Comparison of ENCODE assay signal across 8 cellular contexts in genomic region chr16:15811778-15812750, GRCh38. TPM values are rescaled to one million over a fixed set of nuclear protein-coding genes. Genes with fewer than 3 reads are reported as not detected.
DNase-seq lines count a peak whose midpoint lies in the region; ATAC-seq, FAIRE-seq and TF ChIP-seq lines count a peak whose summit lies in the region.

No MANE protein-coding gene starts in this region.

- FAIRE-seq in K562 (lab: Jason Lieb, UNC), result peak; percentile 15
- FAIRE-seq in GM12891 (lab: Jason Lieb, UNC), result no peak

- CTCF ChIA-PET in K562 (lab: Yijun Ruan, JAX; ENCODE audit: low intra/inter-chr PET ratio), result no interaction called here
- CTCF ChIA-PET in activated CD8-positive, alpha-beta T cell treated with anti-CD3 and anti-CD28 coated beads for 36 hours (lab: Charles Lee), result interaction anchor here (2.5 kb wide), 1 partner anchor 9 kb away, joined by 11 read pairs; no protein-coding TSS in a partner anchor

- H3K27me3 Mint-ChIP-seq in stimulated activated naive CD8-positive, alpha-beta T cell treated with anti-CD3 and anti-CD28 coated beads, Interleukin-15, amount 100 ng/mL, for 72 hours, result peaks cover 36% of the 10 kb centered on the region
- peaks cover 5% of the 10 kb centered on the region for H3K27me3 Mint-ChIP-seq in activated CD8-positive, alpha-beta T cell treated with anti-CD3 and anti-CD28 coated beads for 36 hours

- H4K5ac ChIP-seq in mesendoderm (ENCODE audit: low read length), result no peak overlapping the region

- H3K9me3 Mint-ChIP-seq in stimulated activated naive CD8-positive, alpha-beta T cell treated with anti-CD3 and anti-CD28 coated beads, Interleukin-15, amount 100 ng/mL, for 72 hours, result peaks cover 8 to 21% of the 10 kb centered on the region in 2 donors
- H3K9me3 Mint-ChIP-seq in activated CD8-positive, alpha-beta T cell treated with anti-CD3 and anti-CD28 coated beads for 36 hours, result peaks cover 17% of the 10 kb centered on the region

- H3K4me3 ChIP-seq in K562 (no peak overlapping the region), mesendoderm (ENCODE audit: low read length) (no peak overlapping the region)

- TF ChIP-seq POLR2A in K562 (conservative IDR thresholded peaks at IDR 0.05) (no peak), GM12891 (IDR thresholded peaks at IDR 0.05; ENCODE audit: low read depth, low read length) (no peak)

- 2% methylated on average over 13 of the region's 13 CpGs for WGBS in K562 (ENCODE audit: insufficient coverage, low coverage, missing lambda C conversion rate)
- no CpG with 5 or more reads among the region's 13 CpGs for WGBS in mesendoderm (ENCODE audit: extremely low coverage, insufficient coverage, low lambda C conversion rate)

- no peaks in the 10 kb centered on the region for H3K36me3 Mint-ChIP-seq in activated CD8-positive, alpha-beta T cell treated with anti-CD3 and anti-CD28 coated beads for 36 hours (ENCODE audit: low read depth)

- H2BK120ac ChIP-seq in mesendoderm (ENCODE audit: low read depth, low read length), result no peak overlapping the region

- no peak overlapping the region for H4K8ac ChIP-seq in mesendoderm (ENCODE audit: low read depth, low read length)

- H3K27ac ChIP-seq in K562 (ENCODE audit: extremely low read depth, low read depth, low read length) (no peak overlapping the region), mesendoderm (ENCODE audit: low read depth, low read length) (no peak overlapping the region)

- 0 out of 2 replicates have a peak, but pooled peaks cover 3% of the 10 kb centered on the region for H4K20me1 ChIP-seq in K562 (replicated peaks; ENCODE audit: control insufficient read depth, insufficient read depth, low read length)

- no peak overlapping the region for H3K4ac ChIP-seq in mesendoderm (ENCODE audit: low read depth, low read length)

- intact Hi-C loops in K562 (cut with micrococcal nuclease), result no loop called here
- intact Hi-C loops in activated CD8-positive, alpha-beta T cell treated with anti-CD3 and anti-CD28 coated beads for 36 hours (cut with micrococcal nuclease), result no loop called here

- peaks cover 6 to 7% of the 10 kb centered on the region in 2 experiments; a peak in 2 of 5 replicates for H3K4me1 ChIP-seq in K562 (replicated peaks in 1 of 2; ENCODE audit: control insufficient read depth in 2 of 2, insufficient read depth in 2 of 2, low read length in 2 of 2)
- peaks cover 5% of the 10 kb centered on the region for H3K4me1 ChIP-seq in mesendoderm (ENCODE audit: control insufficient read depth, low read depth, low read length)

- DNase-seq in AG08396 (ENCODE audit: low spot score) (peak; percentile 86), M059J (ENCODE audit: low read depth) (peak; percentile 83), K562 (ENCODE audit: extremely low read depth in 1 of 4, low spot score in 3 of 4) (no peak), mesendoderm (peak; percentile 92), islet precursor cell (no peak), GM12891 (ENCODE audit: insufficient read length, low spot score) (no peak)
- no peak for DNase-seq in stimulated activated naive CD8-positive, alpha-beta T cell treated with anti-CD3 and anti-CD28 coated beads, Interleukin-15, amount 100 ng/mL, for 72 hours
- no peak for DNase-seq in activated CD8-positive, alpha-beta T cell treated with anti-CD3 and anti-CD28 coated beads for 36 hours

- no peak for TF ChIP-seq EP300 in K562 (IDR thresholded peaks at IDR 0.05; ENCODE audit: low read length)

- H2AFZ ChIP-seq in K562 (ENCODE audit: low read depth, low read length), result no peak overlapping the region

- no peaks in the 10 kb centered on the region for H3K79me2 ChIP-seq in K562 (ENCODE audit: control insufficient read depth, insufficient read depth, low read length)
- no peaks in the 10 kb centered on the region for H3K79me2 ChIP-seq in mesendoderm (ENCODE audit: control insufficient read depth, insufficient read depth, low read length)

- in situ Hi-C loops in K562 (cut with MboI), result no loop called here

- no peak overlapping the region for H3K56ac ChIP-seq in mesendoderm (ENCODE audit: low read length)

- H3K9me1 ChIP-seq in K562 (ENCODE audit: control insufficient read depth, insufficient read depth, low read length), result no peaks in the 10 kb centered on the region

- POLR2A ChIA-PET in K562 (lab: Yijun Ruan, JAX), result interaction anchor here (0.6 to 1.4 kb wide), 3 partner anchors 10 to 752 kb away, joined by 3 to 8 read pairs (median 5); no protein-coding TSS in a partner anchor
- POLR2A ChIA-PET in activated CD8-positive, alpha-beta T cell treated with anti-CD3 and anti-CD28 coated beads for 36 hours (lab: Charles Lee), result no interaction called here

- H3K9ac ChIP-seq in K562 (ENCODE audit: insufficient read depth in 1 of 2, low read depth in 2 of 2, low read length in 2 of 2) (no peak overlapping the region), mesendoderm (ENCODE audit: low read length) (no peak overlapping the region)

- H3K23ac ChIP-seq in mesendoderm (ENCODE audit: low read length), result no peak overlapping the region

- TF ChIP-seq RAD21 in K562 (CRISPR knock-in tag; conservative IDR thresholded peaks at IDR 0.05 in 1 of 2, IDR thresholded peaks at IDR 0.05 in 1 of 2), result no peak

- ATAC-seq in K562, result no peak
- no peak for ATAC-seq in stimulated activated naive CD8-positive, alpha-beta T cell treated with anti-CD3 and anti-CD28 coated beads, Interleukin-15, amount 100 ng/mL, for 72 hours
- no peak for ATAC-seq in activated CD8-positive, alpha-beta T cell treated with anti-CD3 and anti-CD28 coated beads for 36 hours

- no peaks in the 10 kb centered on the region for H3K79me1 ChIP-seq in mesendoderm (ENCODE audit: low read length)

- no peak overlapping the region for H2AK5ac ChIP-seq in mesendoderm (ENCODE audit: low read length)

- no peak overlapping the region for H2BK5ac ChIP-seq in mesendoderm (ENCODE audit: low read length)

- peaks cover 3% of the 10 kb centered on the region; the same call in 1 of the 2 replicates for H3K9me3 ChIP-seq in K562 (replicated peaks; ENCODE audit: control insufficient read depth, insufficient read depth, low read depth, low read length)

- H3K4me3 Mint-ChIP-seq in stimulated activated naive CD8-positive, alpha-beta T cell treated with anti-CD3 and anti-CD28 coated beads, Interleukin-15, amount 100 ng/mL, for 72 hours, result no peak overlapping the region
- H3K4me3 Mint-ChIP-seq in activated CD8-positive, alpha-beta T cell treated with anti-CD3 and anti-CD28 coated beads for 36 hours, result no peak overlapping the region

- no peaks in the 10 kb centered on the region for H3K4me1 Mint-ChIP-seq in stimulated activated naive CD8-positive, alpha-beta T cell treated with anti-CD3 and anti-CD28 coated beads, Interleukin-15, amount 100 ng/mL, for 72 hours
- no peaks in the 10 kb centered on the region for H3K4me1 Mint-ChIP-seq in activated CD8-positive, alpha-beta T cell treated with anti-CD3 and anti-CD28 coated beads for 36 hours (ENCODE audit: low read depth)

- H2BK15ac ChIP-seq in mesendoderm (replicated peaks; ENCODE audit: low read depth), result no peak overlapping the region

- H3K4me2 ChIP-seq in K562 (ENCODE audit: insufficient read depth, low read length) (no peak overlapping the region), mesendoderm (ENCODE audit: low read length) (no peak overlapping the region)

- peaks cover 11 to 32% of the 10 kb centered on the region in 2 experiments; a peak in 3 of 5 replicates for H3K27me3 ChIP-seq in K562 (ENCODE audit: control insufficient read depth in 2 of 2, insufficient read depth in 2 of 2, low read length in 2 of 2)
- H3K27me3 ChIP-seq in mesendoderm (ENCODE audit: insufficient read depth, low read length, poor library complexity), result no peaks in the 10 kb centered on the region

- no peak overlapping the region for H3K18ac ChIP-seq in mesendoderm (ENCODE audit: low read length)

- no peak overlapping the region for H3K27ac Mint-ChIP-seq in stimulated activated naive CD8-positive, alpha-beta T cell treated with anti-CD3 and anti-CD28 coated beads, Interleukin-15, amount 100 ng/mL, for 72 hours
- H3K27ac Mint-ChIP-seq in activated CD8-positive, alpha-beta T cell treated with anti-CD3 and anti-CD28 coated beads for 36 hours, result no peak overlapping the region

- TF ChIP-seq CTCF in K562 (IDR thresholded peaks at IDR 0.05 in 2 of 3, conservative IDR thresholded peaks at IDR 0.05 in 1 of 3; ENCODE audit: insufficient read depth in 2 of 3, low read depth in 1 of 3, low read length in 3 of 3), result no peak
- TF ChIP-seq CTCF in activated CD8-positive, alpha-beta T cell treated with anti-CD3 and anti-CD28 coated beads for 36 hours (IDR thresholded peaks at IDR 0.05), result no peak

- no peaks in the 10 kb centered on the region for H3K36me3 ChIP-seq in K562 (ENCODE audit: control insufficient read depth, insufficient read depth, low read length)
- no peaks in the 10 kb centered on the region for H3K36me3 ChIP-seq in mesendoderm (ENCODE audit: control insufficient read depth, insufficient read depth, low read length)

- BruUV-seq in K562 (replicated peaks; lab: Mats Ljungman, UMichigan), result no TSS peak

TF ChIP-seq in K562, 482 proteins besides CTCF, POLR2A, EP300 and RAD21 (continues in another document):
- TF ChIP-seq ZNF384 (IDR thresholded peaks at IDR 0.05; ENCODE audit: low read depth, low read length), result peak; percentile 28; the same call in 1 of the 2 replicates

TF ChIP-seq in GM12891, 5 proteins besides CTCF, POLR2A, EP300 and RAD21 (continues in another document):
- TF ChIP-seq POLR2AphosphoS5 (IDR thresholded peaks at IDR 0.05; ENCODE audit: low read depth, low read length), result no peak

RNA-seq across cellular contexts. Expression of gene MYH11, which starts 44.8 kb away (rescaled TPM):
- not detected in 2 replicates for total RNA-seq in M059J (2014; rRNA removed; shearing (Covaris generic))
- not detected in 2 replicates for total RNA-seq in K562 (2011; cell fraction: chromatin; rRNA removed; ENCODE audit: low replicate concordance)
- not detected in 2 replicates for total RNA-seq in K562 (2011; cell fraction: nucleolus; rRNA removed)
- total RNA-seq in K562 (2011; cell fraction: nucleoplasm; rRNA removed), result 0.15 TPM in 1 of 2 replicates, not detected in the other
- total RNA-seq in K562 (2014; rRNA removed) (0.05 TPM in 1 of 2 replicates, not detected in the other), K562 (2014; rRNA removed; fragmentation: Illumina TruSeq; extraction: Trizol) (not detected in 2 replicates), K562 (2015; rRNA removed; fragmentation: Illumina TruSeq; extraction: Trizol) (not detected in 2 replicates), K562 (2021) (0.47 and 0.78 TPM in 2 replicates)
- polyA plus RNA-seq in K562 (2011; rRNA removed) (not detected in 2 replicates), K562 (2014; fragmentation: Illumina TruSeq; extraction: Trizol) (0.03 TPM in 1 of 2 replicates, not detected in the other), K562 (2014; fragmentation: Nextera tagmentation; extraction: Ambion mirVana) (under 1 TPM; 0.07 to 0.10 TPM), K562 (2014; rRNA removed) (0.04 TPM in 1 of 2 replicates, not detected in the other)
- not detected in 2 replicates for polyA plus RNA-seq in K562 (2011; cell fraction: cytosol; rRNA removed)
- polyA plus RNA-seq in K562 (2011; cell fraction: nucleus; rRNA removed), result not detected in 2 replicates
- 0.21 and 0.22 TPM in 2 replicates for polyA plus RNA-seq in K562 (2012)
- not detected in 2 replicates for polyA minus RNA-seq in K562 (2011; rRNA and poly(A)+ RNA removed)
- not detected in 2 replicates for polyA minus RNA-seq in K562 (2011; cell fraction: cytosol; rRNA and poly(A)+ RNA removed)
- polyA minus RNA-seq in K562 (2011; cell fraction: nucleus; rRNA and poly(A)+ RNA removed), result 0.11 TPM in 1 of 2 replicates, not detected in the other
- 0.32 TPM for polyA plus RNA-seq in mesendoderm (2013, experiment 1 of 2)
- polyA plus RNA-seq in mesendoderm (2013, experiment 2 of 2), result 0.66 TPM
- not detected for total RNA-seq in activated CD8-positive, alpha-beta T cell treated with anti-CD3 and anti-CD28 coated beads for 36 hours
- polyA plus RNA-seq in GM12891 (2012; ENCODE audit: low read depth, missing spikeins), result 0.76 TPM

Comparison
In these comparisons a context has a peak if more than half of its experiments do, and no peak if none do; other contexts are left out.
1. DNase-seq: peak in AG08396 (single experiment), M059J (single experiment) and mesendoderm (single experiment); none in K562 (0 of 4), islet precursor cell (single experiment), stimulated activated naive CD8-positive, alpha-beta T cell treated with anti-CD3 and anti-CD28 coated beads, Interleukin-15, amount 100 ng/mL, for 72 hours (0 of 2), activated CD8-positive, alpha-beta T cell treated with anti-CD3 and anti-CD28 coated beads for 36 hours (single experiment) and GM12891 (single experiment).